In genomic region chr11:133162228-133162627, GRCh38 we compare ENCODE assay signal across 19 cellular contexts.
DNase-seq lines count a peak whose midpoint lies in the region; ATAC-seq, FAIRE-seq and TF ChIP-seq lines count a peak whose summit lies in the region.
"Had no signal": no experiment of that assay in that cellular context is flagged by ENCODE, and none has a peak within 500 bp of the region (broad histone marks: within the 10 kb centered on the region; RNA-seq: fewer than 3 reads in every experiment).

No MANE protein-coding gene starts in this region.

- peak in 2 of 3 donors; percentile 72 to 76 for DNase-seq in Peyer's patch
- peak; percentile 26 for DNase-seq in colonic mucosa
- peak; percentile 48 for DNase-seq in mucosa of gallbladder (ENCODE audit: low spot score)
- peak; percentile 70 for DNase-seq in small intestine
- no peak for DNase-seq in foreskin keratinocyte
- no peak for DNase-seq in head of caudate nucleus
- DNase-seq: CD8-positive, alpha-beta memory T cell; COR-L47; DMS 273 treated with DMSO at 0.1 percent for 48 hours; DMS53; DND-41; EL; GM23248 had no signal

- no peak for FAIRE-seq in small intestine (lab: Jason Lieb, UNC)
- FAIRE-seq: GM12878 had no signal

- TF ChIP-seq POLR2A in Peyer's patch (IDR thresholded peaks at IDR 0.05) = no peak

- H3K27ac ChIP-seq in Peyer's patch (no peak overlapping the region), colonic mucosa (no peak overlapping the region), small intestine (ENCODE audit: low read depth in 1 of 2, low read length in 1 of 2) (no peak overlapping the region), foreskin keratinocyte (no peak overlapping the region)
- H3K27ac ChIP-seq: BLaER1 treated with 17β-estradiol and CSF1 and Interleukin-3, amounts not matched to agents 10 nM and 100 nM; GM23248; HL-60 had no signal

- H3K36me3 ChIP-seq in Peyer's patch (no peaks in the 10 kb centered on the region), colonic mucosa (no peaks in the 10 kb centered on the region), small intestine (ENCODE audit: control insufficient read depth in 2 of 2, insufficient read depth in 2 of 2, low read length in 2 of 2) (no peaks in the 10 kb centered on the region)
- H3K36me3 ChIP-seq: BLaER1 treated with 17β-estradiol and CSF1 and Interleukin-3, amounts not matched to agents 10 nM and 100 nM; HAP-1 had no signal

- intact Hi-C loops in colonic mucosa (cut with DNase I) = no loop called here
- intact Hi-C loops in head of caudate nucleus (cut with DNase I) = no loop called here

- WGBS in small intestine, 3 donors = 22 to 48% (median 41%) methylated on average over 12 of the region's 12 CpGs

- TF ChIP-seq CTCF in Peyer's patch (IDR thresholded peaks at IDR 0.05) (no peak), colonic mucosa (IDR thresholded peaks at IDR 0.05) (no peak), foreskin keratinocyte (conservative IDR thresholded peaks at IDR 0.05) (no peak)

- no peak for ATAC-seq in HG03196 (IDR thresholded peaks at IDR 0.05; ENCODE audit: unreplicated experiment)
- no peak for ATAC-seq in foreskin keratinocyte
- ATAC-seq in GM19463 (IDR thresholded peaks at IDR 0.05; ENCODE audit: unreplicated experiment) = no peak
- ATAC-seq: GM12878 had no signal

- H3K4me3 ChIP-seq in Peyer's patch = no peak overlapping the region
- H3K4me3 ChIP-seq in colonic mucosa = no peak overlapping the region
- H3K4me3 ChIP-seq in small intestine (ENCODE audit: low read depth in 1 of 2, low read length in 2 of 2) = no peak overlapping the region
- H3K4me3 ChIP-seq: BLaER1 treated with 17β-estradiol and CSF1 and Interleukin-3, amounts not matched to agents 10 nM and 100 nM; GM12878; GM23248; HAP-1 had no signal

- H3K27me3 ChIP-seq in Peyer's patch = no peaks in the 10 kb centered on the region
- H3K27me3 ChIP-seq in colonic mucosa = no peaks in the 10 kb centered on the region
- no peaks in the 10 kb centered on the region for H3K27me3 ChIP-seq in small intestine (ENCODE audit: control insufficient read depth in 2 of 2, insufficient read depth in 2 of 2, low read length in 2 of 2)
- H3K27me3 ChIP-seq in foreskin keratinocyte = no peaks in the 10 kb centered on the region
- H3K27me3 ChIP-seq: BLaER1 treated with 17β-estradiol and CSF1 and Interleukin-3, amounts not matched to agents 10 nM and 100 nM had no signal

- H3K9me3 ChIP-seq in Peyer's patch (no peaks in the 10 kb centered on the region), colonic mucosa (no peaks in the 10 kb centered on the region), small intestine (ENCODE audit: control insufficient read depth, low read depth) (no peaks in the 10 kb centered on the region)
- H3K9me3 ChIP-seq: BLaER1 treated with 17β-estradiol and CSF1 and Interleukin-3, amounts not matched to agents 10 nM and 100 nM; HAP-1 had no signal

- no peak overlapping the region for H3K9ac ChIP-seq in colonic mucosa (ENCODE audit: low read depth in 2 of 2, low read length in 2 of 2)
- H3K9ac ChIP-seq: BLaER1 treated with 17β-estradiol and CSF1 and Interleukin-3, amounts not matched to agents 10 nM and 100 nM; GM23248 had no signal

- H3K4me1 ChIP-seq in Peyer's patch (peaks cover 0 to 10% (median 0%) of the 10 kb centered on the region in 4 donors), colonic mucosa (no peaks in the 10 kb centered on the region), small intestine (ENCODE audit: control insufficient read depth in 2 of 2, insufficient read depth in 1 of 2, low read depth in 1 of 2, low read length in 1 of 2) (no peaks in the 10 kb centered on the region), foreskin keratinocyte (no peaks in the 10 kb centered on the region)
- H3K4me1 ChIP-seq: BLaER1 treated with 17β-estradiol and CSF1 and Interleukin-3, amounts not matched to agents 10 nM and 100 nM; HAP-1 had no signal

Comparison
In these comparisons a context has a peak if more than half of its experiments do, and no peak if none do; other contexts are left out.
1. DNase-seq: peak in Peyer's patch (2 of 3), colonic mucosa (single experiment), mucosa of gallbladder (single experiment) and small intestine (single experiment); none in foreskin keratinocyte (0 of 2) and head of caudate nucleus (0 of 42).